ENCODE assay signal across 33 cellular contexts in the genomic region with DNA sequence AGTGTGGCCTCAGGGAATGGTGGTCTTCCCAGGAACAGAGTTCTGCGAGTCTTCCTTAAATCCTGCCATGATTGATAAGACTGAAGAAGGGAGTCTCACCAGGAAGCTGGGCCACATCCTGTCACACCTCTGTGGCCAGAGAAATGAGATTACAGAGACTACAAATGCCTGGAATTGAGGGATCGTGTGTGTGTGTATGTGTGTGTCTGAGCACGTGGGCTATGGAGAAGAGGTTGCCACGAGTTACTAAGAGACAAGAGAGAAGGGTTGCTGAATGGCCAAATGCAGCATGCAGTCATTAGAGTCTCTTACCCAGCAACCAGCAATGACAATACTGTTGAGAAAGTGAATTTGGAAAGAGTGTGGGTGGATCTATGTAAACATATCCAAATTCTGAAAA.
"Had no signal": no experiment of that assay in that cellular context is flagged by ENCODE, and none has a peak within 500 bp of the region (broad histone marks: within the 10 kb centered on the region; RNA-seq: fewer than 3 reads in every experiment).

No MANE protein-coding gene starts in this region.

- FAIRE-seq: astrocyte, colon, TTC549 had no signal

- H3K27me3 ChIP-seq: adrenal gland, body of pancreas, brain microvascular endothelial cell, breast epithelium had no signal

- DNase-seq: activated CD4-positive, alpha-beta memory T cell treated with anti-CD3 and anti-CD28 coated beads, Interleukin-2, amount 10 ng/mL, durations not matched to agents 7 days and 5 days; activated CD4-positive, alpha-beta T cell treated with anti-CD3 and anti-CD28 coated beads for 1 hour; activated CD4-positive, alpha-beta T cell treated with anti-CD3 and anti-CD28 coated beads for 36 hours; activated CD4-positive, alpha-beta T cell treated with anti-CD3 and anti-CD28 coated beads for 48 hours; activated CD4-positive, alpha-beta T cell treated with anti-CD3 and anti-CD28 coated beads, Interleukin-2, amount 10 ng/mL, durations not matched to agents 7 days and 5 days; activated CD4-positive, alpha-beta T cell treated with anti-CD3 and anti-CD28 coated beads, Interleukin-2, amount 50 U/mL, for 48 hours; activated CD4-positive, CD25-positive, alpha-beta regulatory T cell; activated CD8-positive, alpha-beta memory T cell treated with anti-CD3 and anti-CD28 coated beads for 24 hours; activated CD8-positive, alpha-beta memory T cell treated with anti-CD3 and anti-CD28 coated beads, Interleukin-2, amount 50 U/mL, for 4 hours; activated CD8-positive, alpha-beta T cell treated with anti-CD3 and anti-CD28 coated beads, Interleukin-2, amount 10 ng/mL, durations not matched to agents 7 days and 5 days; activated effector memory CD4-positive, alpha-beta T cell treated with anti-CD3 and anti-CD28 coated beads, Interleukin-2, amount 50 U/mL, for 16 hours; activated gamma-delta T cell treated with Interleukin-2 at 50 U/mL for 16 hours; activated naive CD4-positive, alpha-beta T cell; activated naive CD4-positive, alpha-beta T cell treated with anti-CD3 and anti-CD28 coated beads for 36 hours; activated naive CD4-positive, alpha-beta T cell treated with anti-CD3 and anti-CD28 coated beads, Interleukin-2, amount 50 U/mL, for 16 hours; activated naive CD8-positive, alpha-beta T cell treated with anti-CD3 and anti-CD28 coated beads for 36 hours; activated T-cell treated with anti-CD3 and anti-CD28 coated beads for 4 hours; activated T-cell treated with anti-CD3 and anti-CD28 coated beads, Interleukin-2, amount 50 U/mL, for 1 hour; activated T-cell treated with anti-CD3 and anti-CD28 coated beads, Interleukin-2, amount 50 U/mL, for 4 hours; activated T-cell treated with anti-CD3 and anti-CD28 coated beads, Interleukin-2, amount 50 U/mL, for 72 hours; adrenal gland; amniotic stem cell; aorta; body of pancreas; brain microvascular endothelial cell; central memory CD4-positive, alpha-beta T cell; T-helper 2 cell; T-helper 9 cell; WERI-Rb-1 had no signal

- H3K4me3 ChIP-seq: adrenal gland, body of pancreas, breast epithelium had no signal

- H3K36me3 ChIP-seq: adrenal gland, brain microvascular endothelial cell, breast epithelium, WERI-Rb-1 had no signal
